In the genomic region with DNA sequence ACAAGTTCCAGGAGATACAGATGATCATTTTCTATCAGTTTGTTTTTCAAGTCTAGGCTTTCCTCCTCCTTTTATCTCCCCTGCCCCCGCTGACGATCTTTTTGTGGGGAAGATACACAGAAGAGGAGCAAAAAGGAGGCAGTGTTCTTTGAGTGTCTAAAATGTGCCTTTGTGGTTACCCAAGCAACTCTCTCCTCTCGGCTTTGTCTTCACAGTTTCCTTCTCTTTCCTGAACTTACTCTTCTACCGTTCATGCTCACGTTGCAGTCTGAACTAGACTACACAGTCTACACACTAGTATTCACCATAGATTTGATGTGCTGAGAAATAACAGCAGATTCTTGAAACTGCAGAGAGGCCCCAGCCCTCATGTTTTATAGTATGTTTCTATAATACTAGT, we compare ENCODE assay signal across 18 cellular contexts. TPM values are rescaled to one million over a fixed set of nuclear protein-coding genes. Genes with fewer than 3 reads are reported as not detected.
A peak's percentile ranks its signal among the peaks of the same experiment; 100 is the strongest.
DNase-seq lines count a peak whose midpoint lies in the region; ATAC-seq lines count a peak whose summit lies in the region.
"Had no signal": no experiment of that assay in that cellular context is flagged by ENCODE, and none has a peak within 500 bp of the region (broad histone marks: within the 10 kb centered on the region; RNA-seq: fewer than 3 reads in every experiment).

No MANE protein-coding gene starts in this region.

- H2BK120ac ChIP-seq in mesendoderm (ENCODE audit: low read depth, low read length): no peak overlapping the region

- peaks cover 3% of the 10 kb centered on the region for H3K36me3 Mint-ChIP-seq in activated CD4-positive, alpha-beta memory T cell treated with anti-CD3 and anti-CD28 coated beads, Interleukin-2, amount 10 ng/mL, durations not matched to agents 7 days and 5 days (ENCODE audit: low read depth)
- H3K36me3 Mint-ChIP-seq in immature natural killer cell: peaks cover 0 to 8% (median 0%) of the 10 kb centered on the region in 3 donors
- H3K36me3 Mint-ChIP-seq in stimulated activated effector memory CD8-positive, alpha-beta T cell treated with anti-CD3 and anti-CD28 coated beads, Interleukin-12 subunit alpha, Interleukin-12 subunit beta, amount 100 ng/mL, for 72 hours: peaks cover 5% of the 10 kb centered on the region

- H3K79me1 ChIP-seq in mesendoderm (ENCODE audit: low read length): no peaks in the 10 kb centered on the region

- H3K4me1 Mint-ChIP-seq in activated CD4-positive, alpha-beta memory T cell treated with anti-CD3 and anti-CD28 coated beads, Interleukin-2, amount 10 ng/mL, durations not matched to agents 7 days and 5 days: peaks cover 31% of the 10 kb centered on the region
- peaks cover 44 to 53% of the 10 kb centered on the region in 2 donors for H3K4me1 Mint-ChIP-seq in immature natural killer cell
- peaks cover 30% of the 10 kb centered on the region for H3K4me1 Mint-ChIP-seq in stimulated activated effector memory CD8-positive, alpha-beta T cell treated with anti-CD3 and anti-CD28 coated beads, Interleukin-12 subunit alpha, Interleukin-12 subunit beta, amount 100 ng/mL, for 72 hours

- H3K27ac Mint-ChIP-seq in activated CD4-positive, alpha-beta memory T cell treated with anti-CD3 and anti-CD28 coated beads, Interleukin-2, amount 10 ng/mL, durations not matched to agents 7 days and 5 days: peak overlapping the region; percentile 1
- H3K27ac Mint-ChIP-seq in immature natural killer cell: peak overlapping the region; percentile 5 to 81 (median 53)
- no peak overlapping the region for H3K27ac Mint-ChIP-seq in stimulated activated effector memory CD8-positive, alpha-beta T cell treated with anti-CD3 and anti-CD28 coated beads, Interleukin-12 subunit alpha, Interleukin-12 subunit beta, amount 100 ng/mL, for 72 hours

- no peaks in the 10 kb centered on the region for H3K27me3 Mint-ChIP-seq in activated CD4-positive, alpha-beta memory T cell treated with anti-CD3 and anti-CD28 coated beads, Interleukin-2, amount 10 ng/mL, durations not matched to agents 7 days and 5 days
- peaks cover 0 to 1% (median 0%) of the 10 kb centered on the region in 3 donors for H3K27me3 Mint-ChIP-seq in immature natural killer cell (ENCODE audit: low read depth in 3 of 3)

- no peaks in the 10 kb centered on the region for H3K4me1 ChIP-seq in mesendoderm (ENCODE audit: control insufficient read depth, low read depth, low read length)
- H3K4me1 ChIP-seq: colonic mucosa, left ventricle myocardium inferior had no signal

- no peaks in the 10 kb centered on the region for H3K36me3 ChIP-seq in mesendoderm (ENCODE audit: control insufficient read depth, insufficient read depth, low read length)
- H3K36me3 ChIP-seq: colonic mucosa, left ventricle myocardium inferior had no signal

- no peaks in the 10 kb centered on the region for H3K9me3 Mint-ChIP-seq in activated CD4-positive, alpha-beta memory T cell treated with anti-CD3 and anti-CD28 coated beads, Interleukin-2, amount 10 ng/mL, durations not matched to agents 7 days and 5 days
- no peaks in the 10 kb centered on the region for H3K9me3 Mint-ChIP-seq in immature natural killer cell
- H3K9me3 Mint-ChIP-seq in stimulated activated effector memory CD8-positive, alpha-beta T cell treated with anti-CD3 and anti-CD28 coated beads, Interleukin-12 subunit alpha, Interleukin-12 subunit beta, amount 100 ng/mL, for 72 hours: no peaks in the 10 kb centered on the region
- H3K9me3 Mint-ChIP-seq: H9 had no signal

- no peak overlapping the region for H3K4me2 ChIP-seq in mesendoderm (ENCODE audit: low read length)

- POLR2A ChIA-PET in activated CD4-positive, alpha-beta memory T cell treated with anti-CD3 and anti-CD28 coated beads, Interleukin-2, amount 10 ng/mL, durations not matched to agents 7 days and 5 days (lab: Charles Lee): no interaction called here

- no peak overlapping the region for H4K8ac ChIP-seq in mesendoderm (ENCODE audit: low read depth, low read length)

- WGBS in mesendoderm (ENCODE audit: extremely low coverage, insufficient coverage, low lambda C conversion rate): no CpG with 5 or more reads among the region's 5 CpGs

- no peak overlapping the region for H4K5ac ChIP-seq in mesendoderm (ENCODE audit: low read length)

- H3K4ac ChIP-seq in mesendoderm (ENCODE audit: low read depth, low read length): no peak overlapping the region

- H2BK15ac ChIP-seq in mesendoderm (replicated peaks; ENCODE audit: low read depth): no peak overlapping the region

- H3K27ac ChIP-seq in mesendoderm (ENCODE audit: low read depth, low read length): no peak overlapping the region
- H3K27ac ChIP-seq: colonic mucosa, left ventricle myocardium inferior had no signal

- no peak overlapping the region for H3K56ac ChIP-seq in mesendoderm (ENCODE audit: low read length)

- CTCF ChIA-PET in activated CD4-positive, alpha-beta memory T cell treated with anti-CD3 and anti-CD28 coated beads, Interleukin-2, amount 10 ng/mL, durations not matched to agents 7 days and 5 days (lab: Charles Lee): no interaction called here

- H3K4me3 Mint-ChIP-seq in activated CD4-positive, alpha-beta memory T cell treated with anti-CD3 and anti-CD28 coated beads, Interleukin-2, amount 10 ng/mL, durations not matched to agents 7 days and 5 days: no peak overlapping the region
- H3K4me3 Mint-ChIP-seq in immature natural killer cell: peak overlapping the region in 4 of 5 donors; percentile 1 to 59 (median 46)
- peak overlapping the region; percentile 9 for H3K4me3 Mint-ChIP-seq in stimulated activated effector memory CD8-positive, alpha-beta T cell treated with anti-CD3 and anti-CD28 coated beads, Interleukin-12 subunit alpha, Interleukin-12 subunit beta, amount 100 ng/mL, for 72 hours
- H3K4me3 Mint-ChIP-seq: H9 had no signal

- peak; percentile 93 for ATAC-seq in stimulated activated effector memory CD8-positive, alpha-beta T cell treated with anti-CD3 and anti-CD28 coated beads, Interleukin-12 subunit alpha, Interleukin-12 subunit beta, amount 100 ng/mL, for 72 hours
- ATAC-seq in GM18909 (IDR thresholded peaks at IDR 0.05; ENCODE audit: poor library complexity, unreplicated experiment): no peak

- no peak overlapping the region for H3K23ac ChIP-seq in mesendoderm (ENCODE audit: low read length)

- H3K18ac ChIP-seq in mesendoderm (ENCODE audit: low read length): no peak overlapping the region

- no peak overlapping the region for H3K9ac ChIP-seq in mesendoderm (ENCODE audit: low read length)

- H2BK5ac ChIP-seq in mesendoderm (ENCODE audit: low read length): no peak overlapping the region

- peak; percentile 23 for DNase-seq in activated CD4-positive, alpha-beta T cell treated with anti-CD3 and anti-CD28 coated beads for 48 hours
- no peak for DNase-seq in activated CD4-positive, alpha-beta T cell treated with anti-CD3 and anti-CD28 coated beads for 4 hours
- DNase-seq in activated CD4-positive, alpha-beta memory T cell treated with anti-CD3 and anti-CD28 coated beads, Interleukin-2, amount 10 ng/mL, durations not matched to agents 7 days and 5 days: no peak
- DNase-seq in immature natural killer cell: no peak
- no peak for DNase-seq in stimulated activated effector memory CD8-positive, alpha-beta T cell treated with anti-CD3 and anti-CD28 coated beads, Interleukin-12 subunit alpha, Interleukin-12 subunit beta, amount 100 ng/mL, for 72 hours (ENCODE audit: low spot score in 2 of 2)
- no peak for DNase-seq in effector CD4-positive, alpha-beta T cell
- no peak for DNase-seq in mesendoderm
- DNase-seq: 8988T, amniotic stem cell, colonic mucosa, H9, left ventricle myocardium inferior, NCI-H524 treated with DMSO at 0.1 percent for 48 hours had no signal

- no peak overlapping the region for H3K4me3 ChIP-seq in mesendoderm (ENCODE audit: low read length)
- H3K4me3 ChIP-seq: colonic mucosa, left ventricle myocardium inferior had no signal

- H3K27me3 ChIP-seq in mesendoderm (ENCODE audit: insufficient read depth, low read length, poor library complexity): no peaks in the 10 kb centered on the region
- H3K27me3 ChIP-seq: colonic mucosa had no signal

- no peaks in the 10 kb centered on the region for H3K79me2 ChIP-seq in mesendoderm (ENCODE audit: control insufficient read depth, insufficient read depth, low read length)

- no peak overlapping the region for H2AK5ac ChIP-seq in mesendoderm (ENCODE audit: low read length)

RNA-seq across cellular contexts. Expression of a gene that starts 23.6 kb away (rescaled TPM):
- 10 to 100 TPM; 13.2 to 15.7 TPM for total RNA-seq in activated CD4-positive, alpha-beta memory T cell treated with anti-CD3 and anti-CD28 coated beads, Interleukin-2, amount 10 ng/mL, durations not matched to agents 7 days and 5 days
- 10 to 100 TPM; 17.9 to 22.4 (median 20.8) TPM for polyA plus RNA-seq in immature natural killer cell
- polyA plus RNA-seq in mesendoderm (2013, experiment 1 of 2): 11.1 TPM
- 11.3 TPM for polyA plus RNA-seq in mesendoderm (2013, experiment 2 of 2)

RNA-seq across cellular contexts. Expression of a gene that starts 36.9 kb away (rescaled TPM):
- not detected for total RNA-seq in activated CD4-positive, alpha-beta memory T cell treated with anti-CD3 and anti-CD28 coated beads, Interleukin-2, amount 10 ng/mL, durations not matched to agents 7 days and 5 days
- polyA plus RNA-seq in immature natural killer cell: not detected
- polyA plus RNA-seq in mesendoderm (2013, experiment 1 of 2): not detected
- polyA plus RNA-seq in mesendoderm (2013, experiment 2 of 2): not detected
- total RNA-seq: activated CD8-positive, alpha-beta memory T cell treated with anti-CD3 and anti-CD28 coated beads for 36 hours; H9; left ventricle myocardium inferior; RPMI7951; T-helper 1 cell treated with Interleukin-12 subunit alpha and Interleukin-12 subunit beta and Interleukin-4 antibody, amounts not matched to agents 30 ng/mL and 1 ng/mL, for 36 hours had no signal
- polyA plus RNA-seq: neural cell had no signal
